20 cellular contexts compared by ENCODE assay signal in the genomic region with DNA sequence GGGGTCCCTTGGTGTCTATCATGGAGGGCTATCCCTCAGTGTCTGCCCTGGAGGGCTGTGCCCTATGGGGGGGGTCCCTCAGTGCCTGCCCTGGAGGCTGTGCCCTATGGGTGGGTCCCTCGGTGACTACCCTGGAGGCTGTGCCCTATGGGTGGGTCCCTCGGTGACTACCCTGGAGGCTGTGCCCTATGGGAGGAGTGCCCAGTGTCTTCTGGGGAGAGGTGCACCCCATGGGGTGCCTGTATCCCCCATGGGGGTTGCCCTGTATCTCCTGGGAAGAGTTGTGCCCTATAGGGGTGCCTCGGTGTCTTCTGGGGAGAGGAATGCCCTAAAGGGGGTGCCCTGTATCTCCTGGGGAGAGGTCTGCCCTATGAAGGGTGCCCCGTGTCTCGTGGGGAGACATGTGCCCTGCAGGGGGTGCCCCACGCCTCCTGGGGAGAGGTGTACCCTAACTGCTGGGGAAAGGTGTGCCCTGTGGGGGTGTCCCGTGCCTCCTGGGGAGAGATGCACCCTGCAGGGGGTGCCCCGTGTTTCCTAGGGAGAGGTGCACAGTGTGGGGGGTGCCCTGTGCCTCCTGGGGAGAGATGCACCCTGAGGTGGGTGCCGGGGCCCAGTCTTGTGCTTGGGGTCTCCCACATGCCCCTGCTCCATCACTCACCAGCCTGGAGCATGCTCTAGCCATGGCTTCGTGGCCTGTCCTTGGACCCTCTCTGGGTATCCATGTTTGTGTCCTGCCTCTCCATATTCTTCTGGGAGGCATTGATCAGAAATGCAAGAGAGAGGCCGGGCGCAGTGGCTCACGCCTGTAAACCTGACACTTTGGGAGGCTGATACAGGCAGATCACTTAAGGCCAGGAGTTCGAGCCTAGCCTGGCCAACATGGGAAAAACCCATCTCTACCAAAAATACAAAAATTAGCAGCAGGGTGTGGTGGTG.
DNase-seq lines count a peak whose midpoint lies in the region; ATAC-seq and TF ChIP-seq lines count a peak whose summit lies in the region.
"Had no signal": no experiment of that assay in that cellular context is flagged by ENCODE, and none has a peak within 500 bp of the region (broad histone marks: within the 10 kb centered on the region; RNA-seq: fewer than 3 reads in every experiment).

No MANE protein-coding gene starts in this region.

- peak; percentile 14 for DNase-seq in left ventricle myocardium superior
- DNase-seq in right atrium auricular region (ENCODE audit: low spot score) = no peak
- DNase-seq in central memory CD8-positive, alpha-beta T cell (ENCODE audit: low spot score in 2 of 2) = no peak
- peak; percentile 14 for DNase-seq in omental fat pad (ENCODE audit: low spot score)
- DNase-seq in upper lobe of right lung = peak; percentile 50
- DNase-seq: activated naive CD4-positive, alpha-beta T cell treated with anti-CD3 and anti-CD28 coated beads for 36 hours; activated T-cell treated with anti-CD3 and anti-CD28 coated beads, Interleukin-2, amount 50 U/mL, for 1 hour; CD4-positive, alpha-beta memory T cell; central memory CD4-positive, alpha-beta T cell; DMS 273 treated with DMSO at 0.1 percent for 48 hours; kidney glomerular epithelial cell; NCI-H1417; NCI-H2081; NCI-H774; stimulated activated naive B cell treated with anti-CD40 and anti-IgM and Interleukin-4, amounts not matched to agents 10 μg/mL and 1 μg/mL and 100 μg/mL, for 72 hours; WERI-Rb-1 had no signal

- 100% methylated on average over 1 of the region's 14 CpGs; no CpG with 5 or more reads in 1 of the 2 donors for WGBS in gastroesophageal sphincter (ENCODE audit: low coverage in 1 of 2), 2 donors

- ATAC-seq in left ventricle myocardium superior (no peak), omental fat pad (ENCODE audit: low FRiP score) (no peak), upper lobe of right lung (peak; percentile 16), HG02623 (IDR thresholded peaks at IDR 0.05; ENCODE audit: unreplicated experiment) (no peak), gastroesophageal sphincter (no peak)
- no peak for ATAC-seq in central memory CD8-positive, alpha-beta T cell (replicated peaks; ENCODE audit: extremely low read depth, poor library complexity, severe bottlenecking)
- ATAC-seq: GM23338; SK-N-SH treated with all-trans-retinoic acid at 6 μM for 48 hours; stimulated activated naive B cell treated with anti-CD40 and anti-IgM and Interleukin-4, amounts not matched to agents 10 μg/mL and 1 μg/mL and 100 μg/mL, for 72 hours had no signal

- H3K36me3 Mint-ChIP-seq in central memory CD8-positive, alpha-beta T cell (ENCODE audit: insufficient read depth) = peaks cover 24% of the 10 kb centered on the region

- H3K36me3 ChIP-seq in right atrium auricular region = peaks cover 29% of the 10 kb centered on the region
- peaks cover 39% of the 10 kb centered on the region for H3K36me3 ChIP-seq in upper lobe of right lung
- peaks cover 0 to 85% of the 10 kb centered on the region in 2 donors for H3K36me3 ChIP-seq in gastroesophageal sphincter

- H3K27me3 ChIP-seq in right atrium auricular region (no peaks in the 10 kb centered on the region), upper lobe of right lung (no peaks in the 10 kb centered on the region), gastroesophageal sphincter (no peaks in the 10 kb centered on the region)

- no peak overlapping the region for H3K4me3 ChIP-seq in right atrium auricular region
- no peak overlapping the region for H3K4me3 ChIP-seq in upper lobe of right lung
- H3K4me3 ChIP-seq in gastroesophageal sphincter = no peak overlapping the region
- H3K4me3 ChIP-seq: GM23338 had no signal

- intact Hi-C loops in left ventricle myocardium superior (cut with micrococcal nuclease) (no loop called here), upper lobe of right lung (cut with DNase I) (no loop called here)

- H3K4me1 Mint-ChIP-seq in central memory CD8-positive, alpha-beta T cell = peaks cover 10% of the 10 kb centered on the region
- H3K4me1 Mint-ChIP-seq: CD4-positive, alpha-beta memory T cell; stimulated activated naive B cell treated with anti-CD40 and anti-IgM and Interleukin-4, amounts not matched to agents 10 μg/mL and 1 μg/mL and 100 μg/mL, for 72 hours had no signal

- H3K27me3 Mint-ChIP-seq in central memory CD8-positive, alpha-beta T cell = no peaks in the 10 kb centered on the region
- H3K27me3 Mint-ChIP-seq: CD4-positive, alpha-beta memory T cell; stimulated activated naive B cell treated with anti-CD40 and anti-IgM and Interleukin-4, amounts not matched to agents 10 μg/mL and 1 μg/mL and 100 μg/mL, for 72 hours had no signal

- no peak for TF ChIP-seq POLR2A in gastroesophageal sphincter (IDR thresholded peaks at IDR 0.05)

- no peak overlapping the region for H3K4me3 Mint-ChIP-seq in central memory CD8-positive, alpha-beta T cell
- H3K4me3 Mint-ChIP-seq: activated naive CD4-positive, alpha-beta T cell treated with anti-CD3 and anti-CD28 coated beads for 36 hours; CD4-positive, alpha-beta memory T cell; GM23338; stimulated activated naive B cell treated with anti-CD40 and anti-IgM and Interleukin-4, amounts not matched to agents 10 μg/mL and 1 μg/mL and 100 μg/mL, for 72 hours had no signal

- TF ChIP-seq CTCF in right atrium auricular region (IDR thresholded peaks at IDR 0.05) = no peak
- no peak for TF ChIP-seq CTCF in omental fat pad (IDR thresholded peaks at IDR 0.05)
- TF ChIP-seq CTCF in upper lobe of right lung (IDR thresholded peaks at IDR 0.05) = no peak
- no peak for TF ChIP-seq CTCF in gastroesophageal sphincter (IDR thresholded peaks at IDR 0.05)

- peak overlapping the region; percentile 25 for H3K27ac Mint-ChIP-seq in central memory CD8-positive, alpha-beta T cell (ENCODE audit: low read depth)
- H3K27ac Mint-ChIP-seq: activated naive CD4-positive, alpha-beta T cell treated with anti-CD3 and anti-CD28 coated beads for 36 hours; GM23338; stimulated activated naive B cell treated with anti-CD40 and anti-IgM and Interleukin-4, amounts not matched to agents 10 μg/mL and 1 μg/mL and 100 μg/mL, for 72 hours had no signal

- H3K9me3 Mint-ChIP-seq in central memory CD8-positive, alpha-beta T cell = no peaks in the 10 kb centered on the region
- H3K9me3 Mint-ChIP-seq: CD4-positive, alpha-beta memory T cell had no signal

- no peak for TF ChIP-seq EP300 in gastroesophageal sphincter (IDR thresholded peaks at IDR 0.05)

- H3K27ac ChIP-seq in right atrium auricular region (no peak overlapping the region), upper lobe of right lung (no peak overlapping the region), gastroesophageal sphincter (no peak overlapping the region)
- H3K27ac ChIP-seq: WERI-Rb-1 had no signal

- no peaks in the 10 kb centered on the region for H3K4me1 ChIP-seq in right atrium auricular region
- H3K4me1 ChIP-seq in upper lobe of right lung = no peaks in the 10 kb centered on the region
- H3K4me1 ChIP-seq in gastroesophageal sphincter = no peaks in the 10 kb centered on the region

- peaks cover 0 to 6% of the 10 kb centered on the region in 2 donors for H3K9me3 ChIP-seq in right atrium auricular region
- H3K9me3 ChIP-seq in upper lobe of right lung = peaks cover 4% of the 10 kb centered on the region
- H3K9me3 ChIP-seq in gastroesophageal sphincter = peaks cover 0 to 6% (median 0%) of the 10 kb centered on the region in 3 donors

Comparison
In these comparisons a context has a peak if more than half of its experiments do, and no peak if none do; other contexts are left out.
1. DNase-seq: peak in left ventricle myocardium superior (single experiment), omental fat pad (single experiment) and upper lobe of right lung (single experiment); none in right atrium auricular region (single experiment) and central memory CD8-positive, alpha-beta T cell (0 of 2).